ENCODE assay signal across 22 cellular contexts in genomic region chr11:46849631-46850030, GRCh38. TPM values are rescaled to one million over a fixed set of nuclear protein-coding genes. Genes with fewer than 3 reads are reported as not detected.
A peak's percentile ranks its signal among the peaks of the same experiment; 100 is the strongest.
DNase-seq lines count a peak whose midpoint lies in the region; ATAC-seq and TF ChIP-seq lines count a peak whose summit lies in the region.
"Had no signal": no experiment of that assay in that cellular context is flagged by ENCODE, and none has a peak within 500 bp of the region (broad histone marks: within the 10 kb centered on the region; RNA-seq: fewer than 3 reads in every experiment).

No MANE protein-coding gene starts in this region.

- H3K23ac ChIP-seq in mesendoderm (ENCODE audit: low read length) = no peak overlapping the region

- H3K4me2 ChIP-seq in mesendoderm (ENCODE audit: low read length) = no peak overlapping the region
- H3K4me2 ChIP-seq: A549; BLaER1 treated with 17β-estradiol and CSF1 and Interleukin-3, amounts not matched to agents 10 nM and 100 nM had no signal

- no peaks in the 10 kb centered on the region for H3K9me3 ChIP-seq in breast epithelium
- H3K9me3 ChIP-seq in left lung = no peaks in the 10 kb centered on the region
- H3K9me3 ChIP-seq: A549, Caco-2 had no signal

- no peaks in the 10 kb centered on the region for H3K27me3 Mint-ChIP-seq in MCF 10A (ENCODE audit: insufficient read depth, unreplicated experiment)
- no peaks in the 10 kb centered on the region for H3K27me3 Mint-ChIP-seq in chondrocyte (ENCODE audit: low read depth)
- H3K27me3 Mint-ChIP-seq: B cell; CD4-positive, alpha-beta T cell had no signal

- H3K36me3 Mint-ChIP-seq in MCF 10A (ENCODE audit: insufficient read depth, unreplicated experiment) (no peaks in the 10 kb centered on the region), chondrocyte (ENCODE audit: low read depth) (no peaks in the 10 kb centered on the region)

- H3K27ac Mint-ChIP-seq in MCF 10A (ENCODE audit: low read depth, unreplicated experiment) (no peak overlapping the region), chondrocyte (ENCODE audit: unreplicated experiment) (peak overlapping the region; percentile 64)
- H3K27ac Mint-ChIP-seq: B cell; CD4-positive, alpha-beta T cell; CD8-positive, alpha-beta T cell had no signal

- no CpG with 5 or more reads among the region's 1 CpG for WGBS in mesendoderm (ENCODE audit: extremely low coverage, insufficient coverage, low lambda C conversion rate)

- H3K27me3 ChIP-seq in breast epithelium = no peaks in the 10 kb centered on the region
- no peaks in the 10 kb centered on the region for H3K27me3 ChIP-seq in left lung
- H3K27me3 ChIP-seq in mesendoderm (ENCODE audit: insufficient read depth, low read length, poor library complexity) = no peaks in the 10 kb centered on the region
- H3K27me3 ChIP-seq: BLaER1 treated with 17β-estradiol and CSF1 and Interleukin-3, amounts not matched to agents 10 nM and 100 nM had no signal

- H3K4ac ChIP-seq in mesendoderm (ENCODE audit: low read depth, low read length) = no peak overlapping the region

- POLR2A ChIA-PET in MCF 10A (lab: Yijun Ruan, JAX) = interaction anchor here (0.7 kb wide), 1 partner anchor 18 kb away, joined by 3 read pairs; no protein-coding TSS in a partner anchor

- DNase-seq in MCF 10A (ENCODE audit: unreplicated experiment) = peak; percentile 24
- DNase-seq in breast epithelium (ENCODE audit: low spot score in 2 of 2) = no peak
- DNase-seq in chondrocyte (ENCODE audit: low spot score) = no peak
- DNase-seq in epithelial cell of esophagus (ENCODE audit: low read depth) = peak; percentile 56
- no peak for DNase-seq in left lung
- DNase-seq in mesendoderm = no peak
- DNase-seq: AML-193; Caco-2; Calu3; CD4-positive, alpha-beta T cell; CD8-positive, alpha-beta T cell; DMS53; DMS79; DND-41; EL; GDM1 had no signal

- ATAC-seq in left lung = no peak
- ATAC-seq: A549; CD8-positive, alpha-beta T cell; GM12878 had no signal

- H3K4me1 Mint-ChIP-seq in MCF 10A (ENCODE audit: insufficient read depth, unreplicated experiment) (peaks cover 12% of the 10 kb centered on the region), chondrocyte (ENCODE audit: low read depth) (peaks cover 18% of the 10 kb centered on the region)

- no peak overlapping the region for H4K5ac ChIP-seq in mesendoderm (ENCODE audit: low read length)

- H3K56ac ChIP-seq in mesendoderm (ENCODE audit: low read length) = no peak overlapping the region

- peaks cover 10% of the 10 kb centered on the region for H3K79me2 ChIP-seq in mesendoderm (ENCODE audit: control insufficient read depth, insufficient read depth, low read length)

- H3K4me3 Mint-ChIP-seq in MCF 10A (ENCODE audit: unreplicated experiment) (no peak overlapping the region), chondrocyte (ENCODE audit: unreplicated experiment) (no peak overlapping the region)
- H3K4me3 Mint-ChIP-seq: B cell; CD4-positive, alpha-beta T cell; CD8-positive, alpha-beta T cell had no signal

- H3K4me1 ChIP-seq in breast epithelium (no peaks in the 10 kb centered on the region), left lung (peaks cover 7 to 19% of the 10 kb centered on the region in 2 donors), mesendoderm (ENCODE audit: control insufficient read depth, low read depth, low read length) (no peaks in the 10 kb centered on the region)

- H2BK5ac ChIP-seq in mesendoderm (ENCODE audit: low read length) = no peak overlapping the region

- H3K36me3 ChIP-seq in breast epithelium (no peaks in the 10 kb centered on the region), left lung (no peaks in the 10 kb centered on the region), mesendoderm (ENCODE audit: control insufficient read depth, insufficient read depth, low read length) (no peaks in the 10 kb centered on the region)
- H3K36me3 ChIP-seq: BLaER1 treated with 17β-estradiol and CSF1 and Interleukin-3, amounts not matched to agents 10 nM and 100 nM had no signal

- H3K9me3 Mint-ChIP-seq in MCF 10A (ENCODE audit: unreplicated experiment) = no peaks in the 10 kb centered on the region
- H3K9me3 Mint-ChIP-seq in chondrocyte (ENCODE audit: low read depth) = no peaks in the 10 kb centered on the region
- H3K9me3 Mint-ChIP-seq: CD4-positive, alpha-beta T cell; CD8-positive, alpha-beta T cell had no signal

- H3K27ac ChIP-seq in breast epithelium (no peak overlapping the region), left lung (no peak overlapping the region), mesendoderm (ENCODE audit: low read depth, low read length) (no peak overlapping the region)
- H3K27ac ChIP-seq: 22Rv1; A549; BLaER1 treated with 17β-estradiol and CSF1 and Interleukin-3, amounts not matched to agents 10 nM and 100 nM; C4-2B had no signal

- H2AK5ac ChIP-seq in mesendoderm (ENCODE audit: low read length) = no peak overlapping the region

- H3K9ac ChIP-seq in mesendoderm (ENCODE audit: low read length) = no peak overlapping the region
- H3K9ac ChIP-seq: BLaER1 treated with 17β-estradiol and CSF1 and Interleukin-3, amounts not matched to agents 10 nM and 100 nM had no signal

- TF ChIP-seq CTCF in MCF 10A (IDR thresholded peaks at IDR 0.05; ENCODE audit: unreplicated experiment) (no peak), breast epithelium (IDR thresholded peaks at IDR 0.05) (no peak), chondrocyte (IDR thresholded peaks at IDR 0.05) (no peak), epithelial cell of esophagus (IDR thresholded peaks at IDR 0.05; ENCODE audit: insufficient read depth, low read depth, low read length, missing control alignments) (no peak), left lung (IDR thresholded peaks at IDR 0.05) (no peak)

- CTCF ChIA-PET in MCF 10A (lab: Yijun Ruan, JAX) = no interaction called here

- H3K18ac ChIP-seq in mesendoderm (ENCODE audit: low read length) = no peak overlapping the region

- TF ChIP-seq POLR2A in breast epithelium (IDR thresholded peaks at IDR 0.05) = no peak

- H2BK120ac ChIP-seq in mesendoderm (ENCODE audit: low read depth, low read length) = no peak overlapping the region

- no peak overlapping the region for H3K4me3 ChIP-seq in breast epithelium
- H3K4me3 ChIP-seq in epithelial cell of esophagus (ENCODE audit: low read length) = no peak overlapping the region
- H3K4me3 ChIP-seq in left lung = no peak overlapping the region
- H3K4me3 ChIP-seq in mesendoderm (ENCODE audit: low read length) = no peak overlapping the region
- H3K4me3 ChIP-seq: A549; BLaER1 treated with 17β-estradiol and CSF1 and Interleukin-3, amounts not matched to agents 10 nM and 100 nM; GM12878 had no signal

- H3K79me1 ChIP-seq in mesendoderm (ENCODE audit: low read length) = no peaks in the 10 kb centered on the region

- H2BK15ac ChIP-seq in mesendoderm (replicated peaks; ENCODE audit: low read depth) = no peak overlapping the region

- H4K8ac ChIP-seq in mesendoderm (ENCODE audit: low read depth, low read length) = no peak overlapping the region

- intact Hi-C loops in MCF 10A (cut with micrococcal nuclease) = no loop called here
- intact Hi-C loops in breast epithelium (cut with DNase I; ENCODE audit: low total_unique reads) = no loop called here
- intact Hi-C loops in left lung (cut with DNase I) = no loop called here

- BruUV-seq in MCF 10A (replicated peaks; lab: Mats Ljungman, UMichigan) = no TSS peak

RNA-seq across cellular contexts. Expression of gene CKAP5, which starts 3.6 kb away (rescaled TPM):
- 170 and 193 TPM in 2 replicates for total RNA-seq in MCF 10A (2022)
- 10 to 100 TPM; 32.1 to 45.2 (median 41.4) TPM for total RNA-seq in breast epithelium
- total RNA-seq in chondrocyte = 94.3 to 99.8 TPM (median 94.5 TPM) in 3 replicates
- total RNA-seq in left lung = 10 to 100 TPM; 58.8 to 84.1 TPM
- 48.6 TPM for polyA plus RNA-seq in mesendoderm (2013, experiment 1 of 2)
- 48.5 TPM for polyA plus RNA-seq in mesendoderm (2013, experiment 2 of 2)

Comparison
In these comparisons a context has a peak if more than half of its experiments do, and no peak if none do; other contexts are left out.
1. DNase-seq: peak in MCF 10A (single experiment) and epithelial cell of esophagus (single experiment); none in breast epithelium (0 of 2), chondrocyte (single experiment), left lung (0 of 2) and mesendoderm (single experiment).